ENCODE assay signal across 1 cellular context in the genomic region with DNA sequence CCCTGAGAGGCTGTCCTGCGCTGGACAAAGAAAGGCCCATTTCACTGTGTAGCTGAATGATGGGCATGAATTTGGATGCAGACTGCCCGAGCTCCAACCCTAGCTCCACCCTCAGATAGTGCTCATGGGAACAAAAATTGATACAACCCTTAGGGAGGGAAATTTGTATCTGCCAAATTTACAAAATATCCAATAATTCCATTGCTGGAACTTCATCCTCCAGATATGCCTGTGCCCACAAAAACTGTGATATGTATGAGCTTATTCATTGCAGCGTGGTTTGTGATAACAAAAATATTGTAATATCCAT.
TF ChIP-seq lines count a peak whose summit lies in the region.

No MANE protein-coding gene starts in this region.

TF ChIP-seq in H1, 55 proteins besides CTCF, POLR2A, EP300 and RAD21:
- TF ChIP-seq CHD2 (IDR thresholded peaks at IDR 0.05; ENCODE audit: low read length), result no peak
